Comparison of ENCODE assay signal across 8 cellular contexts in genomic region chr19:1045247-1045603, GRCh38. TPM values are rescaled to one million over a fixed set of nuclear protein-coding genes. Genes with fewer than 3 reads are reported as not detected.
DNase-seq lines count a peak whose midpoint lies in the region; ATAC-seq lines count a peak whose summit lies in the region.

No MANE protein-coding gene starts in this region.

- H3K27me3 ChIP-seq in Karpas-422 (ENCODE audit: low read length), result no peaks in the 10 kb centered on the region

- CTCF ChIA-PET in activated CD4-positive, alpha-beta T cell treated with anti-CD3 and anti-CD28 coated beads, Interleukin-2, amount 10 ng/mL, durations not matched to agents 7 days and 5 days (lab: Charles Lee), result interaction anchor here (1.2 kb wide), 1 partner anchor 20 kb away, joined by 3 read pairs; no protein-coding TSS in a partner anchor

- H4K20me1 ChIP-seq in Karpas-422 (ENCODE audit: insufficient read depth, low read depth, low read length), result 0 out of 2 replicates have a peak, but pooled peaks cover 8% of the 10 kb centered on the region

- no peak overlapping the region for H3K4me2 ChIP-seq in Karpas-422 (ENCODE audit: low read depth, low read length, poor library complexity, severe bottlenecking)

- no peak overlapping the region for H3K4me3 Mint-ChIP-seq in activated CD4-positive, alpha-beta T cell treated with anti-CD3 and anti-CD28 coated beads, Interleukin-2, amount 10 ng/mL, durations not matched to agents 7 days and 5 days

- intact Hi-C loops in left colon (cut with DNase I, micrococcal nuclease), result no loop called here

- H3K27ac Mint-ChIP-seq in activated CD4-positive, alpha-beta T cell treated with anti-CD3 and anti-CD28 coated beads, Interleukin-2, amount 10 ng/mL, durations not matched to agents 7 days and 5 days, result no peak overlapping the region

- peak; percentile 63 for DNase-seq in D341Med (ENCODE audit: low spot score)
- DNase-seq in Karpas-422, result peak; percentile 100
- peak; percentile 62 for DNase-seq in activated CD4-positive, alpha-beta T cell treated with anti-CD3 and anti-CD28 coated beads, Interleukin-2, amount 10 ng/mL, durations not matched to agents 7 days and 5 days
- DNase-seq in left colon, result peak; percentile 73 to 78
- no peak for DNase-seq in caudate nucleus (lab: John Stamatoyannopoulos, UW)

- H2AFZ ChIP-seq in Karpas-422 (ENCODE audit: low read length), result no peak overlapping the region

- no peaks in the 10 kb centered on the region for H3K9me2 ChIP-seq in Karpas-422 (replicated peaks; ENCODE audit: insufficient read depth, low read length)

- H3K9me3 Mint-ChIP-seq in activated CD4-positive, alpha-beta T cell treated with anti-CD3 and anti-CD28 coated beads, Interleukin-2, amount 10 ng/mL, durations not matched to agents 7 days and 5 days, result no peaks in the 10 kb centered on the region

- no peak overlapping the region for H3K27ac ChIP-seq in Karpas-422 (ENCODE audit: low read length)
- H3K27ac ChIP-seq in caudate nucleus (ENCODE audit: low read depth, low read length), result no peak overlapping the region

- H3K4me3 ChIP-seq in Karpas-422 (ENCODE audit: low read length), result no peak overlapping the region

- H3K4me1 Mint-ChIP-seq in activated CD4-positive, alpha-beta T cell treated with anti-CD3 and anti-CD28 coated beads, Interleukin-2, amount 10 ng/mL, durations not matched to agents 7 days and 5 days, result peaks cover 19% of the 10 kb centered on the region

- H3K79me2 ChIP-seq in Karpas-422 (ENCODE audit: low read length), result no peaks in the 10 kb centered on the region

- H3K36me3 ChIP-seq in Karpas-422 (ENCODE audit: insufficient read depth, low read length), result no peaks in the 10 kb centered on the region

- H3K9me3 ChIP-seq in Karpas-422 (ENCODE audit: low read length), result no peaks in the 10 kb centered on the region

- ATAC-seq in left colon (peak; percentile 4), GM19395 (IDR thresholded peaks at IDR 0.05; ENCODE audit: unreplicated experiment) (no peak), HG03108 (IDR thresholded peaks at IDR 0.05; ENCODE audit: unreplicated experiment) (no peak), HG02623 (IDR thresholded peaks at IDR 0.05; ENCODE audit: unreplicated experiment) (no peak)

- H3K27me3 Mint-ChIP-seq in activated CD4-positive, alpha-beta T cell treated with anti-CD3 and anti-CD28 coated beads, Interleukin-2, amount 10 ng/mL, durations not matched to agents 7 days and 5 days, result no peaks in the 10 kb centered on the region

- peaks cover 22% of the 10 kb centered on the region for H3K36me3 Mint-ChIP-seq in activated CD4-positive, alpha-beta T cell treated with anti-CD3 and anti-CD28 coated beads, Interleukin-2, amount 10 ng/mL, durations not matched to agents 7 days and 5 days (ENCODE audit: low read depth)

- H3K4me1 ChIP-seq in Karpas-422 (ENCODE audit: low read length), result peaks cover 15% of the 10 kb centered on the region

- POLR2A ChIA-PET in activated CD4-positive, alpha-beta T cell treated with anti-CD3 and anti-CD28 coated beads, Interleukin-2, amount 10 ng/mL, durations not matched to agents 7 days and 5 days (lab: Charles Lee), result no interaction called here

- no peak overlapping the region for H3K9ac ChIP-seq in Karpas-422 (ENCODE audit: low read length)

RNA-seq across cellular contexts. Expression of gene ABCA7, which starts 5.3 kb away (rescaled TPM):
- total RNA-seq in Karpas-422 (2014; rRNA removed; shearing (Covaris generic); ENCODE audit: low replicate concordance), result 23.8 and 31.7 TPM in 2 replicates
- total RNA-seq in activated CD4-positive, alpha-beta T cell treated with anti-CD3 and anti-CD28 coated beads, Interleukin-2, amount 10 ng/mL, durations not matched to agents 7 days and 5 days, result 10 to 100 TPM; 75.9 to 87.5 TPM
- total RNA-seq in left colon, result 10 to 100 TPM; 23.3 to 35.1 TPM

RNA-seq across cellular contexts. Expression of gene CNN2, which starts 18.8 kb away (rescaled TPM):
- 88.6 and 97.9 TPM in 2 replicates for total RNA-seq in Karpas-422 (2014; rRNA removed; shearing (Covaris generic); ENCODE audit: low replicate concordance)
- 100 to 1,000 TPM; 558 to 580 TPM for total RNA-seq in activated CD4-positive, alpha-beta T cell treated with anti-CD3 and anti-CD28 coated beads, Interleukin-2, amount 10 ng/mL, durations not matched to agents 7 days and 5 days
- total RNA-seq in left colon, result 100 to 1,000 TPM in 1 of 2 donors, 10 to 100 TPM in 1; 76.6 to 106 TPM

RNA-seq across cellular contexts. Expression of gene ARHGAP45, which starts 21.7 kb away (rescaled TPM):
- 31.5 and 114 TPM in 2 replicates for total RNA-seq in Karpas-422 (2014; rRNA removed; shearing (Covaris generic); ENCODE audit: low replicate concordance)
- 100 to 1,000 TPM; 487 to 570 TPM for total RNA-seq in activated CD4-positive, alpha-beta T cell treated with anti-CD3 and anti-CD28 coated beads, Interleukin-2, amount 10 ng/mL, durations not matched to agents 7 days and 5 days
- 10 to 100 TPM; 37.9 to 47.2 TPM for total RNA-seq in left colon

RNA-seq across cellular contexts. Expression of gene RNU6-2, which starts 23.9 kb away (rescaled TPM):
- not detected in 2 replicates for total RNA-seq in Karpas-422 (2014; rRNA removed; shearing (Covaris generic); ENCODE audit: low replicate concordance)
- total RNA-seq in activated CD4-positive, alpha-beta T cell treated with anti-CD3 and anti-CD28 coated beads, Interleukin-2, amount 10 ng/mL, durations not matched to agents 7 days and 5 days, result not detected
- total RNA-seq in left colon, result not detected

RNA-seq across cellular contexts. Expression of gene TMEM259, which starts 24.3 kb away (rescaled TPM):
- total RNA-seq in Karpas-422 (2014; rRNA removed; shearing (Covaris generic); ENCODE audit: low replicate concordance), result 133 and 167 TPM in 2 replicates
- total RNA-seq in activated CD4-positive, alpha-beta T cell treated with anti-CD3 and anti-CD28 coated beads, Interleukin-2, amount 10 ng/mL, durations not matched to agents 7 days and 5 days, result 100 to 1,000 TPM; 183 to 195 TPM
- total RNA-seq in left colon, result 100 to 1,000 TPM; 185 to 224 TPM

Comparison
In these comparisons a context has a peak if more than half of its experiments do, and no peak if none do; other contexts are left out.
1. DNase-seq: peak in D341Med (single experiment), Karpas-422 (single experiment), activated CD4-positive, alpha-beta T cell treated with anti-CD3 and anti-CD28 coated beads, Interleukin-2, amount 10 ng/mL, durations not matched to agents 7 days and 5 days (single experiment) and left colon (2 of 2); none in caudate nucleus (0 of 61).